ENCODE assay signal across 21 cellular contexts in genomic region chr5:1464096-1464446, GRCh38. TPM values are rescaled to one million over a fixed set of nuclear protein-coding genes. Genes with fewer than 3 reads are reported as not detected.
DNase-seq lines count a peak whose midpoint lies in the region; ATAC-seq and TF ChIP-seq lines count a peak whose summit lies in the region.
"Had no signal": no experiment of that assay in that cellular context is flagged by ENCODE, and none has a peak within 500 bp of the region (broad histone marks: within the 10 kb centered on the region; RNA-seq: fewer than 3 reads in every experiment).

No MANE protein-coding gene starts in this region.

- H3K9me2 ChIP-seq in GM23338 (ENCODE audit: insufficient read depth) = no peaks in the 10 kb centered on the region

- H2AFZ ChIP-seq in GM23338 (no peak overlapping the region), osteoblast (ENCODE audit: low read length) (no peak overlapping the region)

- peaks cover 91% of the 10 kb centered on the region for H3K36me3 Mint-ChIP-seq in GM23338 (ENCODE audit: low read depth)
- H3K36me3 Mint-ChIP-seq in endodermal cell (ENCODE audit: low read depth) = peaks cover 75% of the 10 kb centered on the region

- H3F3A ChIP-seq in GM23338 (replicated peaks; ENCODE audit: low read depth) = peaks cover 61% of the 10 kb centered on the region

- no peak overlapping the region for H3K9ac ChIP-seq in endodermal cell (ENCODE audit: extremely low read depth, low read length, poor library complexity, severe bottlenecking)
- H3K9ac ChIP-seq in colonic mucosa (ENCODE audit: low read depth in 2 of 2, low read length in 2 of 2) = no peak overlapping the region

- peaks cover 25% of the 10 kb centered on the region for H3K9me3 Mint-ChIP-seq in GM23338
- H3K9me3 Mint-ChIP-seq in endodermal cell = peaks cover 8% of the 10 kb centered on the region
- H3K9me3 Mint-ChIP-seq: CD8-positive, alpha-beta memory T cell had no signal

- H3K27me3 Mint-ChIP-seq in GM23338 (ENCODE audit: insufficient read depth, low read depth, poor library complexity) = peaks cover 28% of the 10 kb centered on the region
- no peaks in the 10 kb centered on the region for H3K27me3 Mint-ChIP-seq in endodermal cell (ENCODE audit: insufficient read depth)

- H3K4me1 ChIP-seq in GM23338 (ENCODE audit: insufficient read depth) = no peaks in the 10 kb centered on the region
- H3K4me1 ChIP-seq in endodermal cell (ENCODE audit: control insufficient read depth, insufficient read depth, low read length) = no peaks in the 10 kb centered on the region
- no peaks in the 10 kb centered on the region for H3K4me1 ChIP-seq in osteoblast (ENCODE audit: insufficient read depth, low read length)
- H3K4me1 ChIP-seq in colonic mucosa = no peaks in the 10 kb centered on the region

- H3K36me3 ChIP-seq in GM23338 (ENCODE audit: insufficient read depth) (peaks cover 43% of the 10 kb centered on the region), endodermal cell (ENCODE audit: control insufficient read depth, insufficient read depth, low read length) (peaks cover 47% of the 10 kb centered on the region), osteoblast (ENCODE audit: insufficient read depth, low read length) (peaks cover 58% of the 10 kb centered on the region), colonic mucosa (no peaks in the 10 kb centered on the region)

- H3K4me3 ChIP-seq in GM23338 = no peak overlapping the region
- H3K4me3 ChIP-seq in endodermal cell (ENCODE audit: low read length) = no peak overlapping the region
- H3K4me3 ChIP-seq in osteoblast (ENCODE audit: insufficient read depth, low read length) = no peak overlapping the region
- no peak overlapping the region for H3K4me3 ChIP-seq in colonic mucosa

- no peak for TF ChIP-seq CTCF in GM23338 (conservative IDR thresholded peaks at IDR 0.05; ENCODE audit: low read depth in 2 of 2)
- no peak for TF ChIP-seq CTCF in endodermal cell (conservative IDR thresholded peaks at IDR 0.05)
- no peak for TF ChIP-seq CTCF in osteoblast (IDR thresholded peaks at IDR 0.05; ENCODE audit: extremely low read depth, low read depth, low read length)
- TF ChIP-seq CTCF in colonic mucosa (IDR thresholded peaks at IDR 0.05) = no peak

- H3K27me3 ChIP-seq in GM23338 (ENCODE audit: insufficient read depth) (no peaks in the 10 kb centered on the region), endodermal cell (ENCODE audit: control insufficient read depth, insufficient read depth, low read length, poor library complexity, severe bottlenecking) (no peaks in the 10 kb centered on the region), osteoblast (ENCODE audit: insufficient read depth, low read length) (no peaks in the 10 kb centered on the region), colonic mucosa (no peaks in the 10 kb centered on the region)

- H4K20me1 ChIP-seq in GM23338 (replicated peaks; ENCODE audit: insufficient read depth) (peaks cover 7% of the 10 kb centered on the region; the same call in 1 of the 2 replicates), osteoblast (ENCODE audit: insufficient read depth, low read length) (no peaks in the 10 kb centered on the region)

- H3K4me2 ChIP-seq in GM23338 (no peak overlapping the region), osteoblast (ENCODE audit: insufficient read depth, low read length) (no peak overlapping the region)

- H3K27ac Mint-ChIP-seq in GM23338 (no peak overlapping the region), endodermal cell (no peak overlapping the region)
- H3K27ac Mint-ChIP-seq: HFFc6 had no signal

- peaks cover 16% of the 10 kb centered on the region for H3K9me3 ChIP-seq in endodermal cell (ENCODE audit: control insufficient read depth, low read length)
- H3K9me3 ChIP-seq in osteoblast (ENCODE audit: low read depth, low read length) = no peaks in the 10 kb centered on the region
- H3K9me3 ChIP-seq in colonic mucosa = no peaks in the 10 kb centered on the region

- WGBS in endodermal cell (ENCODE audit: insufficient coverage in 1 of 2, insufficient read length in 1 of 2), 2 experiments = 93 to 96% methylated on average over 12 to 14 of the region's 14 CpGs

- H3K4me3 Mint-ChIP-seq in GM23338 = no peak overlapping the region
- no peak overlapping the region for H3K4me3 Mint-ChIP-seq in endodermal cell
- H3K4me3 Mint-ChIP-seq: CD8-positive, alpha-beta memory T cell; HFFc6 had no signal

- intact Hi-C loops in colonic mucosa (cut with DNase I) = no loop called here

- peak; percentile 51 for DNase-seq in activated effector memory CD4-positive, alpha-beta T cell treated with anti-CD3 and anti-CD28 coated beads, Interleukin-2, amount 50 U/mL, for 16 hours
- no peak for DNase-seq in activated effector memory CD4-positive, alpha-beta T cell treated with Interleukin-2 at 50 U/mL for 16 hours
- DNase-seq in GM23338 (ENCODE audit: low spot score) = no peak
- DNase-seq in endodermal cell = peak; percentile 28
- DNase-seq in osteoblast (ENCODE audit: insufficient read length, low spot score, missing footprints) = peak; percentile 53
- DNase-seq in cerebellar nuclear complex (lab: John Stamatoyannopoulos, UW) = no peak
- DNase-seq in SKM-1 (lab: John Stamatoyannopoulos, UW; ENCODE audit: unreplicated experiment) = no peak
- no peak for DNase-seq in colonic mucosa
- DNase-seq: DMS53, GDM1, HFFc6, Kasumi-1, NCI-H1694, NCI-H446 treated with DMSO at 0.1 percent for 48 hours, NCI-H526 treated with DMSO at 0.1 percent for 48 hours, SIG-M5 had no signal

- no peaks in the 10 kb centered on the region for H3K79me2 ChIP-seq in GM23338 (replicated peaks; ENCODE audit: insufficient read depth)
- no peaks in the 10 kb centered on the region for H3K79me2 ChIP-seq in osteoblast (ENCODE audit: insufficient read depth, low read length)

- H3K4me1 Mint-ChIP-seq in GM23338 = no peaks in the 10 kb centered on the region; the same call in 2 of the 3 replicates
- peaks cover 3% of the 10 kb centered on the region for H3K4me1 Mint-ChIP-seq in endodermal cell

- no peak for ATAC-seq in GM23338

- H3K27ac ChIP-seq in GM23338 (ENCODE audit: low read depth) (peak overlapping the region; percentile 26; the same call in 1 of the 2 replicates), endodermal cell (ENCODE audit: low read depth, low read length) (no peak overlapping the region), osteoblast (ENCODE audit: low read depth, low read length) (no peak overlapping the region), colonic mucosa (no peak overlapping the region)
- H3K27ac ChIP-seq: C4-2B had no signal

TF ChIP-seq in GM23338, 12 proteins besides CTCF, POLR2A, EP300 and RAD21 (continues in another document):
- TF ChIP-seq JUNB (IDR thresholded peaks at IDR 0.05; ENCODE audit: unreplicated experiment) (no peak), NANOG (IDR thresholded peaks at IDR 0.05; ENCODE audit: borderline replicate concordance) (no peak), EZH2 (IDR thresholded peaks at IDR 0.05; ENCODE audit: low read depth, unreplicated experiment) (no peak)

RNA-seq across cellular contexts. Expression of gene SLC6A3, which starts 18.8 kb away (rescaled TPM):
- total RNA-seq in GM23338 (2014; rRNA removed; shearing (Covaris generic)) = 0.85 and 1.0 TPM in 2 replicates
- 0.31 and 0.76 TPM in 2 replicates for polyA plus RNA-seq in GM23338 (2016; fragmentation: Nextera tagmentation; extraction: Ambion mirVana)
- under 1 TPM in 1 of 2 donors, not detected in 1; 0.18 TPM for total RNA-seq in endodermal cell
- 0.85 TPM for polyA plus RNA-seq in endodermal cell (2013, experiment 1 of 2)
- polyA plus RNA-seq in endodermal cell (2013, experiment 2 of 2) = 0.66 TPM
- total RNA-seq in osteoblast = not detected in 2 replicates
- not detected for total RNA-seq in colonic mucosa
- total RNA-seq: A172; CD8-positive, alpha-beta memory T cell; HFFc6; MCF 10A had no signal
- polyA plus RNA-seq: AG04450; CD8-positive, alpha-beta memory T cell had no signal

RNA-seq across cellular contexts. Expression of gene LPCAT1, which starts 59.7 kb away (rescaled TPM):
- total RNA-seq in GM23338 (2014; rRNA removed; shearing (Covaris generic)) = 255 and 263 TPM in 2 replicates
- 75.0 and 78.0 TPM in 2 replicates for polyA plus RNA-seq in GM23338 (2016; fragmentation: Nextera tagmentation; extraction: Ambion mirVana)
- total RNA-seq in endodermal cell (100 to 1,000 TPM in 1 of 2 donors, 10 to 100 TPM in 1; 78.5 to 124 TPM), osteoblast (11.6 and 15.6 TPM in 2 replicates), colonic mucosa (10 to 100 TPM; 17.1 to 27.3 TPM)
- 72.3 TPM for polyA plus RNA-seq in endodermal cell (2013, experiment 1 of 2)
- 67.4 TPM for polyA plus RNA-seq in endodermal cell (2013, experiment 2 of 2)

Comparison
In these comparisons a context has a peak if more than half of its experiments do, and no peak if none do; other contexts are left out.
1. DNase-seq: peak in activated effector memory CD4-positive, alpha-beta T cell treated with anti-CD3 and anti-CD28 coated beads, Interleukin-2, amount 50 U/mL, for 16 hours (single experiment), endodermal cell (single experiment) and osteoblast (single experiment); none in activated effector memory CD4-positive, alpha-beta T cell treated with Interleukin-2 at 50 U/mL for 16 hours (single experiment), GM23338 (single experiment), cerebellar nuclear complex (0 of 2), SKM-1 (single experiment) and colonic mucosa (single experiment).